ENCODE assay signal across 8 cellular contexts in the genomic region with DNA sequence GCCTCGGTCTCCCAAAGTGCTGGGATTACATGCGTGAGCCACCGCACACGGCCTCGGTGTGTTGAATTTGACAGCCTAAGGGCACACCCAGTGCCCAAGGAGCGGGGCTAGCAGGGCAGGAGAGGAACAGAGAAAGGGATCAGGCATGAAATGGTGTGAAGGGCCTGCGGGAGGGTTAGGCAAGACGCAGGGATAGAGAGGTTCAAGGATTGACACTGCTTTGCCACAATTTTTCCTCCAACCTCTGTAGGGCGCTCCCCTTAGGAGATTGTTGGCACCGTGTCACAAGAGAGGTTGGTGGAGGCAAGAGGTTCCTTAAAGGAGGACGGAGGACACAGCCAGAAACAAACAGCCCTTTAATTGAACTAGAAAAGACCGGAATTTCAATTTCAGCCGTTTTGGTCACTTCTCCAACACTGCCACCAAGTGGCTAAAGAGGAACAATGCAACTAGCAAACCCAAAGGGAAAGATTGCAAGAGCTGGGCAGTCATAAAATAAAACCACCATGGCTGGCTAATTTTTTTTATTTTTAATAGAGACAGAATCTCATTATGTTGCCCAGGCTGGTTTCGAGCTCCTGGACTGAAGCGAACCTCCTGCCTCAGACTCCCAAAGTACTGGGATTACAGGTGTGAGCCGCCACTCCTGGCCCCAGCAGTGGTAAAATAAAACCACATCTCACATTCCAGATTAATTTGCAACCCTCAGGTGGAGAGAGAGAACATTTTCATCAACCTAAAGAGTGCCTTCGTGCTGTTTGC. TPM values are rescaled to one million over a fixed set of nuclear protein-coding genes. Genes with fewer than 3 reads are reported as not detected.
A peak's percentile ranks its signal among the peaks of the same experiment; 100 is the strongest.
DNase-seq lines count a peak whose midpoint lies in the region; ATAC-seq lines count a peak whose summit lies in the region.

No MANE protein-coding gene starts in this region.

- no peaks in the 10 kb centered on the region for H3K9me3 Mint-ChIP-seq in stimulated activated naive CD8-positive, alpha-beta T cell treated with anti-CD3 and anti-CD28 coated beads, Interleukin-15, amount 100 ng/mL, for 72 hours
- no peaks in the 10 kb centered on the region for H3K9me3 Mint-ChIP-seq in activated T-helper 1 cell treated with anti-CD3 and anti-CD28 coated beads, Interleukin-12 subunit alpha, Interleukin-12 subunit beta, Interleukin-2, Interleukin-4 antibody, amounts not matched to agents 30 ng/mL and 10 ng/mL and 1 ng/mL, durations not matched to agents 14 hours and 24 hours and 36 hours

- H3K36me3 Mint-ChIP-seq in activated T-helper 1 cell treated with anti-CD3 and anti-CD28 coated beads, Interleukin-12 subunit alpha, Interleukin-12 subunit beta, Interleukin-2, Interleukin-4 antibody, amounts not matched to agents 30 ng/mL and 10 ng/mL and 1 ng/mL, durations not matched to agents 14 hours and 24 hours and 36 hours (ENCODE audit: low read depth) = no peaks in the 10 kb centered on the region

- no peak overlapping the region for H3K4me3 Mint-ChIP-seq in stimulated activated naive CD8-positive, alpha-beta T cell treated with anti-CD3 and anti-CD28 coated beads, Interleukin-15, amount 100 ng/mL, for 72 hours
- no peak overlapping the region for H3K4me3 Mint-ChIP-seq in activated T-helper 1 cell treated with anti-CD3 and anti-CD28 coated beads, Interleukin-12 subunit alpha, Interleukin-12 subunit beta, Interleukin-2, Interleukin-4 antibody, amounts not matched to agents 30 ng/mL and 10 ng/mL and 1 ng/mL, durations not matched to agents 14 hours and 24 hours and 36 hours

- peak; percentile 35 to 42 for DNase-seq in stimulated activated naive CD8-positive, alpha-beta T cell treated with anti-CD3 and anti-CD28 coated beads, Interleukin-15, amount 100 ng/mL, for 72 hours
- no peak for DNase-seq in stimulated activated naive CD8-positive, alpha-beta T cell treated with anti-CD3 and anti-CD28 coated beads, Interleukin-15, Interleukin-2, amounts not matched to agents 100 U/mL and 50 U/mL, for 24 hours
- DNase-seq in NCI-H82 (lab: John Stamatoyannopoulos, UW) (peak; percentile 73), Right ventricle myocardium superior (no peak), putamen (ENCODE audit: low spot score) (peak; percentile 66), GOT3 (lab: John Stamatoyannopoulos, UW) (no peak)
- DNase-seq in activated T-helper 1 cell treated with anti-CD3 and anti-CD28 coated beads, Interleukin-12 subunit alpha, Interleukin-12 subunit beta, Interleukin-2, Interleukin-4 antibody, amounts not matched to agents 30 ng/mL and 10 ng/mL and 1 ng/mL, durations not matched to agents 14 hours and 24 hours and 36 hours (ENCODE audit: low spot score) = peak; percentile 24

- H3K27ac Mint-ChIP-seq in stimulated activated naive CD8-positive, alpha-beta T cell treated with anti-CD3 and anti-CD28 coated beads, Interleukin-15, amount 100 ng/mL, for 72 hours = peak overlapping the region in 1 of 2 donors; percentile 82
- H3K27ac Mint-ChIP-seq in activated T-helper 1 cell treated with anti-CD3 and anti-CD28 coated beads, Interleukin-12 subunit alpha, Interleukin-12 subunit beta, Interleukin-2, Interleukin-4 antibody, amounts not matched to agents 30 ng/mL and 10 ng/mL and 1 ng/mL, durations not matched to agents 14 hours and 24 hours and 36 hours = no peak overlapping the region

- intact Hi-C loops in activated T-helper 1 cell treated with anti-CD3 and anti-CD28 coated beads, Interleukin-12 subunit alpha, Interleukin-12 subunit beta, Interleukin-2, Interleukin-4 antibody, amounts not matched to agents 30 ng/mL and 10 ng/mL and 1 ng/mL, durations not matched to agents 14 hours and 24 hours and 36 hours (cut with micrococcal nuclease) = loop anchor here (1.0 to 10.0 kb wide), 6 partner anchors 105 to 1106 kb away; no protein-coding TSS in a partner anchor
- intact Hi-C loops in Right ventricle myocardium superior (cut with DNase I) = loop anchor here (2.0 to 10.0 kb wide), 3 partner anchors 54 to 351 kb away; no protein-coding TSS in a partner anchor

- peaks cover 7% of the 10 kb centered on the region for H3K27me3 Mint-ChIP-seq in stimulated activated naive CD8-positive, alpha-beta T cell treated with anti-CD3 and anti-CD28 coated beads, Interleukin-15, amount 100 ng/mL, for 72 hours
- peaks cover 14% of the 10 kb centered on the region for H3K27me3 Mint-ChIP-seq in activated T-helper 1 cell treated with anti-CD3 and anti-CD28 coated beads, Interleukin-12 subunit alpha, Interleukin-12 subunit beta, Interleukin-2, Interleukin-4 antibody, amounts not matched to agents 30 ng/mL and 10 ng/mL and 1 ng/mL, durations not matched to agents 14 hours and 24 hours and 36 hours (ENCODE audit: insufficient read depth)

- ATAC-seq in stimulated activated naive CD8-positive, alpha-beta T cell treated with anti-CD3 and anti-CD28 coated beads, Interleukin-15, amount 100 ng/mL, for 72 hours = peak; percentile 56
- ATAC-seq in stimulated activated naive CD8-positive, alpha-beta T cell treated with anti-CD3 and anti-CD28 coated beads, Interleukin-15, Interleukin-2, amounts not matched to agents 100 U/mL and 50 U/mL, for 24 hours = no peak
- ATAC-seq in HG03342 (IDR thresholded peaks at IDR 0.05; ENCODE audit: unreplicated experiment) = peak; percentile 68
- peak; percentile 77 for ATAC-seq in Right ventricle myocardium superior (ENCODE audit: poor library complexity)

- H3K4me1 Mint-ChIP-seq in stimulated activated naive CD8-positive, alpha-beta T cell treated with anti-CD3 and anti-CD28 coated beads, Interleukin-15, amount 100 ng/mL, for 72 hours = peaks cover 16% of the 10 kb centered on the region
- peaks cover 6% of the 10 kb centered on the region for H3K4me1 Mint-ChIP-seq in activated T-helper 1 cell treated with anti-CD3 and anti-CD28 coated beads, Interleukin-12 subunit alpha, Interleukin-12 subunit beta, Interleukin-2, Interleukin-4 antibody, amounts not matched to agents 30 ng/mL and 10 ng/mL and 1 ng/mL, durations not matched to agents 14 hours and 24 hours and 36 hours (ENCODE audit: low read depth)

RNA-seq across cellular contexts. Expression of gene CREB3L2, which starts 6.9 kb away (rescaled TPM):
- total RNA-seq in activated T-helper 1 cell treated with anti-CD3 and anti-CD28 coated beads, Interleukin-12 subunit alpha, Interleukin-12 subunit beta, Interleukin-2, Interleukin-4 antibody, amounts not matched to agents 30 ng/mL and 10 ng/mL and 1 ng/mL, durations not matched to agents 14 hours and 24 hours and 36 hours = 61.6 and 61.8 TPM in 2 replicates
- total RNA-seq in Right ventricle myocardium superior = 18.1 TPM

Comparison
In these comparisons a context has a peak if more than half of its experiments do, and no peak if none do; other contexts are left out.
1. DNase-seq: peak in stimulated activated naive CD8-positive, alpha-beta T cell treated with anti-CD3 and anti-CD28 coated beads, Interleukin-15, amount 100 ng/mL, for 72 hours (2 of 2), NCI-H82 (single experiment), activated T-helper 1 cell treated with anti-CD3 and anti-CD28 coated beads, Interleukin-12 subunit alpha, Interleukin-12 subunit beta, Interleukin-2, Interleukin-4 antibody, amounts not matched to agents 30 ng/mL and 10 ng/mL and 1 ng/mL, durations not matched to agents 14 hours and 24 hours and 36 hours (single experiment) and putamen (single experiment); none in stimulated activated naive CD8-positive, alpha-beta T cell treated with anti-CD3 and anti-CD28 coated beads, Interleukin-15, Interleukin-2, amounts not matched to agents 100 U/mL and 50 U/mL, for 24 hours (single experiment), Right ventricle myocardium superior (single experiment) and GOT3 (single experiment).